ENCODE assay signal across 15 cellular contexts in the genomic region with DNA sequence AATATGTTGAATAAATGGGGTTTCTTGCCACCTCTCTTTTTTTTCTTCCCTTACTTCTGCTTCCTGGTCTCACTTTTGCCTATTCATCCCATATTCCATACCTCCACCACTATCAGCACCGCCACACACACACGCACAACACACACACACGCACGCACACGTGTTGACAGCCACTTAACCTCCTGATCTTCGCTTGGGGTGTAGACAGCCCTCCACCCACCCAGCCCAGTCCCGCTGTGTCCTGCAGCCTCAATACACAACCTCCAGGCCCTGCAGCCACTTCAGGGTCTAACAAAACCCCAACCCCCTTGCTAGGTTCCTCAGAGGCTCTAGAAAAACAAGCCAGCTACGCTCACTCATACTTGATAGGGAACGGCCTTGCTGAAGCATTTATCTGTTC.
DNase-seq lines count a peak whose midpoint lies in the region; ATAC-seq and TF ChIP-seq lines count a peak whose summit lies in the region.
"Had no signal": no experiment of that assay in that cellular context is flagged by ENCODE, and none has a peak within 500 bp of the region (broad histone marks: within the 10 kb centered on the region; RNA-seq: fewer than 3 reads in every experiment).

No MANE protein-coding gene starts in this region.

- H3K79me2 ChIP-seq in Loucy (ENCODE audit: insufficient read depth, low read length) = no peaks in the 10 kb centered on the region

- H3K27me3 ChIP-seq in Loucy (ENCODE audit: insufficient read depth, low read length, poor library complexity, severe bottlenecking) = no peaks in the 10 kb centered on the region
- H3K27me3 ChIP-seq in upper lobe of right lung = no peaks in the 10 kb centered on the region
- H3K27me3 ChIP-seq in transverse colon = peaks cover 3% of the 10 kb centered on the region

- H3F3A ChIP-seq in Loucy (ENCODE audit: low read depth) = no peaks in the 10 kb centered on the region

- no peak for TF ChIP-seq POLR2A in transverse colon (IDR thresholded peaks at IDR 0.05)

- TF ChIP-seq EP300 in transverse colon (IDR thresholded peaks at IDR 0.05; ENCODE audit: low read depth) = no peak

- no peaks in the 10 kb centered on the region for H3K36me3 ChIP-seq in Loucy (ENCODE audit: insufficient read depth, low read length)
- no peaks in the 10 kb centered on the region for H3K36me3 ChIP-seq in upper lobe of right lung
- no peaks in the 10 kb centered on the region for H3K36me3 ChIP-seq in transverse colon

- TF ChIP-seq CTCF in Loucy (conservative IDR thresholded peaks at IDR 0.05; ENCODE audit: low read length) (no peak), coronary artery (IDR thresholded peaks at IDR 0.05) (no peak), upper lobe of right lung (IDR thresholded peaks at IDR 0.05) (no peak), transverse colon (IDR thresholded peaks at IDR 0.05) (no peak)

- intact Hi-C loops in upper lobe of right lung (cut with DNase I) (no loop called here), transverse colon (cut with DNase I; ENCODE audit: low total_unique reads) (no loop called here)

- H3K9me2 ChIP-seq in Loucy (replicated peaks; ENCODE audit: low read depth, low read length) = no peaks in the 10 kb centered on the region

- no peak overlapping the region for H3K9ac ChIP-seq in Loucy (ENCODE audit: low read depth, low read length, poor library complexity, severe bottlenecking)

- H2AFZ ChIP-seq in Loucy (ENCODE audit: low read length) = peak overlapping the region; percentile 52; the same call in 1 of the 2 replicates

- H3K27ac ChIP-seq in coronary artery (no peak overlapping the region), upper lobe of right lung (no peak overlapping the region), transverse colon (no peak overlapping the region)

- in situ Hi-C loops in transverse colon (cut with MboI; ENCODE audit: low pct_ligation_motif_present in 1 of 4, low pct_unique_long_range_greater_than_20kb in 1 of 4, low sequenced_read_pairs in 3 of 4) = no loop called here

- H3K4me3 ChIP-seq in Loucy (ENCODE audit: low read length, poor library complexity, severe bottlenecking) (no peak overlapping the region), coronary artery (no peak overlapping the region), upper lobe of right lung (no peak overlapping the region), transverse colon (no peak overlapping the region)

- H3K9me3 ChIP-seq in Loucy (ENCODE audit: insufficient read depth, low read depth, low read length) (no peaks in the 10 kb centered on the region), upper lobe of right lung (no peaks in the 10 kb centered on the region), transverse colon (no peaks in the 10 kb centered on the region)

- 72 to 84% methylated on average over 5 to 9 of the region's 9 CpGs for WGBS in transverse colon (ENCODE audit: low coverage in 1 of 2), 2 donors

- no peak overlapping the region for H3K4me2 ChIP-seq in Loucy (ENCODE audit: low read depth, low read length, poor library complexity, severe bottlenecking)

- peak; percentile 22 for ATAC-seq in upper lobe of right lung
- ATAC-seq: HepG2 had no signal

- H3K4me1 ChIP-seq in Loucy (ENCODE audit: insufficient read depth, low read length, poor library complexity, severe bottlenecking) (peaks cover 26% of the 10 kb centered on the region), upper lobe of right lung (no peaks in the 10 kb centered on the region), transverse colon (no peaks in the 10 kb centered on the region)

- DNase-seq in coronary artery (ENCODE audit: low spot score) = peak; percentile 63
- DNase-seq in islet precursor cell = peak; percentile 21
- DNase-seq in upper lobe of right lung = no peak
- DNase-seq in transverse colon = no peak
- no peak for DNase-seq in SK-N-DZ (ENCODE audit: low spot score)
- DNase-seq in NCI-H1048 (lab: John Stamatoyannopoulos, UW) = no peak
- DNase-seq: C1 segment of cervical spinal cord; Calu3; CD4-positive, alpha-beta T cell; DMS 273 treated with DMSO at 0.1 percent for 48 hours; DMS79; HCEC 1CT; HFFc6 had no signal

- H4K20me1 ChIP-seq in Loucy (ENCODE audit: insufficient read depth, low read length, poor library complexity, severe bottlenecking) = no peaks in the 10 kb centered on the region

Comparison
In these comparisons a context has a peak if more than half of its experiments do, and no peak if none do; other contexts are left out.
1. DNase-seq: peak in coronary artery (single experiment) and islet precursor cell (single experiment); none in upper lobe of right lung (single experiment), transverse colon (single experiment), SK-N-DZ (single experiment) and NCI-H1048 (single experiment).